In the genomic region with DNA sequence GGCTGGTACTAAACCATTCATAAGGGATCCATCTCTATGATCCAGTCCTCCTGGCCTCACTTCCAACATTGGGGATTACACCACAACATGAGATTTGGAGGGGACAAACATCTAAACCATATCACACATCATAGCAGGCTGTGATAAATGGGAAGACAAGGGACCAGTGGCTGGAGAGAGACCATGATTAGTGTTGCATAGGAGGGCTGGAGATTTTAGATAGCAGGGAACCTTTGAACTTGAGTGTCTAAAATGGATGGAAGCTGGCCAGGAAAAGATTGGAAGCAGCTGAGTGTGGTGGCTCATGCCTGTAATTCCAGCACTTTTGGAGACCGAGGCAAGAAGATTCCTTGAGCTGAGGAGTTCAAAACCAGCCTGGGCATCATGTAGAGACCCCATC, we compare ENCODE assay signal across 25 cellular contexts. TPM values are rescaled to one million over a fixed set of nuclear protein-coding genes. Genes with fewer than 3 reads are reported as not detected.
"Had no signal": no experiment of that assay in that cellular context is flagged by ENCODE, and none has a peak within 500 bp of the region (broad histone marks: within the 10 kb centered on the region; RNA-seq: fewer than 3 reads in every experiment).

No MANE protein-coding gene starts in this region.

- ATAC-seq: effector memory CD8-positive, alpha-beta T cell; esophagus mucosa; gastrocnemius medialis; heart right ventricle; left cardiac atrium; left lung; left ventricle myocardium superior; lower lobe of right lung had no signal

- H3K27ac Mint-ChIP-seq: dendritic cell treated with granulocyte-macrophage colony-stimulating factor and Interleukin-4, amounts not matched to agents 40 ng/mL and 50 ng/mL, for 4 days; effector memory CD8-positive, alpha-beta T cell; endodermal cell had no signal

- DNase-seq: colonic mucosa; cortex of kidney; effector CD8-positive, alpha-beta T cell; effector memory CD8-positive, alpha-beta T cell; endodermal cell; erythroblast; esophagus squamous epithelium; foreskin fibroblast; foreskin melanocyte; gastrocnemius medialis; glutamatergic neuron; head of caudate nucleus; heart right ventricle; hippocampal formation; left cardiac atrium; left lung; left ventricle myocardium superior; lower lobe of right lung; mesendoderm; midbrain had no signal

- H3K36me3 ChIP-seq: colonic mucosa, esophagus squamous epithelium, gastrocnemius medialis, heart right ventricle, left lung, lower lobe of right lung had no signal

- H3K4me3 Mint-ChIP-seq: dendritic cell treated with granulocyte-macrophage colony-stimulating factor and Interleukin-4, amounts not matched to agents 40 ng/mL and 50 ng/mL, for 4 days; effector memory CD8-positive, alpha-beta T cell; endodermal cell had no signal

- H3K4me1 ChIP-seq: colonic mucosa had no signal

- H3K27me3 ChIP-seq: colonic mucosa had no signal

- H3K9me3 Mint-ChIP-seq: dendritic cell treated with granulocyte-macrophage colony-stimulating factor and Interleukin-4, amounts not matched to agents 40 ng/mL and 50 ng/mL, for 4 days; effector memory CD8-positive, alpha-beta T cell; endodermal cell had no signal

- H3K27ac ChIP-seq: colonic mucosa, epithelial cell of prostate, esophagus squamous epithelium, gastrocnemius medialis, left lung, lower lobe of right lung had no signal

- H3K4me3 ChIP-seq: colonic mucosa, esophagus squamous epithelium, gastrocnemius medialis, heart right ventricle, left lung, lower lobe of right lung had no signal

- H3K9me3 ChIP-seq: colonic mucosa, esophagus squamous epithelium, gastrocnemius medialis, heart right ventricle, left lung, lower lobe of right lung had no signal

RNA-seq across cellular contexts. Expression of a gene that starts 12.4 kb away (rescaled TPM):
- total RNA-seq: dermis microvascular lymphatic vessel endothelial cell, gastrocnemius medialis, left ventricle myocardium superior, lung microvascular endothelial cell had no signal
